Comparison of ENCODE assay signal across 2 cellular contexts in genomic region chr12:95213928-95214327, GRCh38.
TF ChIP-seq lines count a peak whose summit lies in the region.

No MANE protein-coding gene starts in this region.

TF ChIP-seq in IMR-90, 13 proteins besides CTCF, POLR2A, EP300 and RAD21 (continued from another document):
- TF ChIP-seq FOS (IDR thresholded peaks at IDR 0.05; ENCODE audit: low read depth, low read length) (no peak), ELK1 (IDR thresholded peaks at IDR 0.05; ENCODE audit: borderline replicate concordance, low read depth, low read length) (no peak), MAFK (IDR thresholded peaks at IDR 0.05; ENCODE audit: low read depth, low read length) (no peak), SMC3 (IDR thresholded peaks at IDR 0.05; ENCODE audit: low read depth, low read length) (no peak), USF2 (IDR thresholded peaks at IDR 0.05; ENCODE audit: low read depth, low read length) (no peak), CHD1 (IDR thresholded peaks at IDR 0.05; ENCODE audit: low read depth, low read length) (no peak)

TF ChIP-seq in neural cell, 6 proteins besides CTCF, POLR2A, EP300 and RAD21 (continued from another document):
- TF ChIP-seq REST (IDR thresholded peaks at IDR 0.05; ENCODE audit: borderline replicate concordance) (no peak), TAF1 (IDR thresholded peaks at IDR 0.05; ENCODE audit: low read depth) (no peak), POLR2AphosphoS5 (IDR thresholded peaks at IDR 0.05) (no peak), SMC3 (conservative IDR thresholded peaks at IDR 0.05; ENCODE audit: poor library complexity) (no peak)
